ENCODE assay signal across 9 cellular contexts in genomic region chr5:175460126-175460525, GRCh38. TPM values are rescaled to one million over a fixed set of nuclear protein-coding genes. Genes with fewer than 3 reads are reported as not detected.
A peak's percentile ranks its signal among the peaks of the same experiment; 100 is the strongest.
DNase-seq lines count a peak whose midpoint lies in the region; TF ChIP-seq lines count a peak whose summit lies in the region.
"Had no signal": no experiment of that assay in that cellular context is flagged by ENCODE, and none has a peak within 500 bp of the region (broad histone marks: within the 10 kb centered on the region; RNA-seq: fewer than 3 reads in every experiment).

No MANE protein-coding gene starts in this region.

- no peak overlapping the region for H3K27ac ChIP-seq in neural progenitor cell

- no peaks in the 10 kb centered on the region for H3K9me3 ChIP-seq in Loucy (ENCODE audit: insufficient read depth, low read depth, low read length)
- H3K9me3 ChIP-seq in neural progenitor cell (ENCODE audit: low read depth), result no peaks in the 10 kb centered on the region

- H3K36me3 Mint-ChIP-seq in brain (no peaks in the 10 kb centered on the region), neural progenitor cell (no peaks in the 10 kb centered on the region)

- H3K9me3 Mint-ChIP-seq in brain (peaks cover 0 to 5% (median 0%) of the 10 kb centered on the region in 5 experiments), neural progenitor cell (no peaks in the 10 kb centered on the region)
- H3K9me3 Mint-ChIP-seq: central memory CD8-positive, alpha-beta T cell had no signal

- no peaks in the 10 kb centered on the region for H3F3A ChIP-seq in Loucy (ENCODE audit: low read depth)
- H3F3A ChIP-seq in neural progenitor cell (ENCODE audit: low read depth), result no peaks in the 10 kb centered on the region

- no peaks in the 10 kb centered on the region for H4K20me1 ChIP-seq in Loucy (ENCODE audit: insufficient read depth, low read length, poor library complexity, severe bottlenecking)
- no peaks in the 10 kb centered on the region for H4K20me1 ChIP-seq in neural progenitor cell (ENCODE audit: low read depth)

- H3K4me1 Mint-ChIP-seq in brain, result peaks cover 24% of the 10 kb centered on the region
- H3K4me1 Mint-ChIP-seq in neural progenitor cell, result peaks cover 6% of the 10 kb centered on the region

- H3K4me2 ChIP-seq in Loucy (ENCODE audit: low read depth, low read length, poor library complexity, severe bottlenecking), result no peak overlapping the region
- H3K4me2 ChIP-seq in neural progenitor cell, result no peak overlapping the region

- peak overlapping the region in 1 of 5 experiments; percentile 57 for H3K27ac Mint-ChIP-seq in brain
- no peak overlapping the region for H3K27ac Mint-ChIP-seq in neural progenitor cell

- H3K36me3 ChIP-seq in Loucy (ENCODE audit: insufficient read depth, low read length) (no peaks in the 10 kb centered on the region), neural progenitor cell (no peaks in the 10 kb centered on the region)

- H3K4me1 ChIP-seq in Loucy (ENCODE audit: insufficient read depth, low read length, poor library complexity, severe bottlenecking), result no peaks in the 10 kb centered on the region
- no peaks in the 10 kb centered on the region for H3K4me1 ChIP-seq in neural progenitor cell

- no peak overlapping the region for H3K4me3 ChIP-seq in Loucy (ENCODE audit: low read length, poor library complexity, severe bottlenecking)
- H3K4me3 ChIP-seq in neural progenitor cell, result no peak overlapping the region

- H2AFZ ChIP-seq in Loucy (ENCODE audit: low read length) (no peak overlapping the region), neural progenitor cell (replicated peaks) (no peak overlapping the region)

- DNase-seq in DMS 273 (lab: John Stamatoyannopoulos, UW; ENCODE audit: unreplicated experiment) (peak; percentile 54), DMS 273 treated with DMSO at 0.1 percent for 48 hours (lab: John Stamatoyannopoulos, UW) (no peak), neural progenitor cell (ENCODE audit: low spot score) (no peak), posterior cingulate gyrus (no peak), iPS-NIHi7 (ENCODE audit: extremely low spot score) (no peak), globus pallidus (ENCODE audit: low spot score) (no peak)

- peak; percentile 54 for TF ChIP-seq CTCF in Loucy (conservative IDR thresholded peaks at IDR 0.05; ENCODE audit: low read length)
- TF ChIP-seq CTCF in brain (conservative IDR thresholded peaks at IDR 0.05), result peak; percentile 49 to 65
- TF ChIP-seq CTCF in neural progenitor cell (IDR thresholded peaks at IDR 0.05), result peak; percentile 63

- H3K9me2 ChIP-seq in Loucy (replicated peaks; ENCODE audit: low read depth, low read length), result no peaks in the 10 kb centered on the region

- H3K27me3 ChIP-seq in Loucy (ENCODE audit: insufficient read depth, low read length, poor library complexity, severe bottlenecking), result no peaks in the 10 kb centered on the region
- no peaks in the 10 kb centered on the region for H3K27me3 ChIP-seq in neural progenitor cell

- H3K9ac ChIP-seq in Loucy (ENCODE audit: low read depth, low read length, poor library complexity, severe bottlenecking) (no peak overlapping the region), neural progenitor cell (no peak overlapping the region)

- H3K27me3 Mint-ChIP-seq in brain, result peaks cover 4% of the 10 kb centered on the region
- peaks cover 5% of the 10 kb centered on the region for H3K27me3 Mint-ChIP-seq in neural progenitor cell (ENCODE audit: insufficient read depth, low read depth)

- intact Hi-C loops in posterior cingulate gyrus (cut with DNase I), result loop anchor here (5.0 kb wide), 1 partner anchor 508 kb away; no protein-coding TSS in a partner anchor

- H3K4me3 Mint-ChIP-seq in brain (no peak overlapping the region), neural progenitor cell (no peak overlapping the region)
- H3K4me3 Mint-ChIP-seq: central memory CD8-positive, alpha-beta T cell had no signal

- H3K79me2 ChIP-seq in Loucy (ENCODE audit: insufficient read depth, low read length), result no peaks in the 10 kb centered on the region
- H3K79me2 ChIP-seq in neural progenitor cell (ENCODE audit: low read depth), result no peaks in the 10 kb centered on the region

RNA-seq across cellular contexts. Expression of gene DRD1, which starts 16.1 kb away (rescaled TPM):
- polyA plus RNA-seq in brain (ENCODE audit: insufficient read depth, low read depth, low replicate concordance), result 0.44 TPM
- 0.09 TPM in 1 of 2 replicates, not detected in the other for total RNA-seq in neural progenitor cell (ENCODE audit: low replicate concordance)

RNA-seq across cellular contexts. Expression of gene SFXN1, which starts 18.2 kb away (rescaled TPM):
- polyA plus RNA-seq in brain (ENCODE audit: insufficient read depth, low read depth, low replicate concordance), result 27.8 TPM
- total RNA-seq in neural progenitor cell (ENCODE audit: low replicate concordance), result 146 and 181 TPM in 2 replicates
